Comparison of ENCODE assay signal across 20 cellular contexts in genomic region chr14:81147140-81147897, GRCh38.
A peak's percentile ranks its signal among the peaks of the same experiment; 100 is the strongest.
DNase-seq lines count a peak whose midpoint lies in the region; ATAC-seq, FAIRE-seq and TF ChIP-seq lines count a peak whose summit lies in the region.
"Had no signal": no experiment of that assay in that cellular context is flagged by ENCODE, and none has a peak within 500 bp of the region (broad histone marks: within the 10 kb centered on the region; RNA-seq: fewer than 3 reads in every experiment).

No MANE protein-coding gene starts in this region.

- SMC1A ChIA-PET in GM12878 (lab: Charles Lee; ENCODE audit: uncharacterized antibody, unreplicated experiment), result interaction anchor here (0.6 to 1.6 kb wide), 5 partner anchors 11 to 158 kb away, joined by 3 to 6 read pairs (median 3); no protein-coding TSS in a partner anchor

- no peak overlapping the region for H3K27ac ChIP-seq in GM12878 (ENCODE audit: control insufficient read depth, insufficient read depth)
- H3K27ac ChIP-seq: body of pancreas, gastrocnemius medialis, VCaP had no signal

- no peaks in the 10 kb centered on the region for H4K20me1 ChIP-seq in GM12878 (ENCODE audit: control insufficient read depth, insufficient read depth)

- no peaks in the 10 kb centered on the region for H3K9me3 ChIP-seq in GM12878 (replicated peaks; ENCODE audit: control insufficient read depth, insufficient read depth, low read length)
- H3K9me3 ChIP-seq: body of pancreas, gastrocnemius medialis, right lobe of liver had no signal

- H3K27me3 ChIP-seq in GM12878 (replicated peaks in 1 of 2; ENCODE audit: control insufficient read depth in 2 of 2, insufficient read depth in 2 of 2, low read length in 1 of 2), result no peaks in the 10 kb centered on the region
- H3K27me3 ChIP-seq: body of pancreas, gastrocnemius medialis, right lobe of liver had no signal

- BruUV-seq in GM12878 (replicated peaks; lab: Mats Ljungman, UMichigan), result no TSS peak

- RAD21 ChIA-PET in GM12878 (lab: Charles Lee; ENCODE audit: unreplicated experiment), result interaction anchor here (0.8 to 1.5 kb wide), 2 partner anchors 16 to 42 kb away, joined by 3 to 5 read pairs; no protein-coding TSS in a partner anchor

- H3K9ac ChIP-seq in GM12878 (ENCODE audit: control insufficient read depth, insufficient read depth, low read length), result no peak overlapping the region

- CTCF ChIA-PET in GM12878 (lab: Yijun Ruan, JAX), result interaction anchor here (1.0 to 2.4 kb wide), 4 partner anchors 9 to 151 kb away, joined by 3 to 10 read pairs (median 4); no protein-coding TSS in a partner anchor

- TF ChIP-seq CTCF in GM12878 (IDR thresholded peaks at IDR 0.05 in 2 of 3, conservative IDR thresholded peaks at IDR 0.05 in 1 of 3; ENCODE audit: control insufficient read depth in 2 of 3, extremely low read depth in 1 of 3, insufficient read depth in 1 of 3, low read depth in 3 of 3, low read length in 3 of 3) (no peak), GM20000 (IDR thresholded peaks at IDR 0.05; ENCODE audit: extremely low read depth, missing control alignments) (no peak)

- DNase-seq in NCI-H1417 (lab: John Stamatoyannopoulos, UW), result peak in 2 of 3 experiments; percentile 33 to 72
- no peak for DNase-seq in NCI-H1417 treated with DMSO at 0.1 percent for 48 hours (lab: John Stamatoyannopoulos, UW)
- DNase-seq in GM12878 (ENCODE audit: low read depth, low spot score), result no peak
- no peak for DNase-seq in NCI-H524 treated with DMSO at 0.1 percent for 48 hours (lab: John Stamatoyannopoulos, UW)
- no peak for DNase-seq in GM20000 (ENCODE audit: low spot score)
- no peak for DNase-seq in middle frontal gyrus (ENCODE audit: extremely low spot score, low spot score)
- DNase-seq: 8988T; activated T-cell treated with anti-CD3 and anti-CD28 coated beads, Interleukin-2, amount 50 U/mL, for 4 hours; body of pancreas; effector CD4-positive, alpha-beta T cell; gastrocnemius medialis; naive thymus-derived CD4-positive, alpha-beta T cell; NCI-H510A treated with DMSO at 0.1 percent for 48 hours; right lobe of liver; SHP77 treated with DMSO at 0.1 percent for 48 hours had no signal

- 21% methylated on average over 2 of the region's 2 CpGs for WGBS in GM12878 (ENCODE audit: insufficient coverage, insufficient replicate concordance, low lambda C conversion rate, missing lambda C conversion rate)

- no peak for TF ChIP-seq POLR2A in GM12878 (IDR thresholded peaks at IDR 0.05; ENCODE audit: low read depth, low read length)

- in situ Hi-C loops in GM12878 (cut with MboI), result no loop called here

- H3K4me3 ChIP-seq in GM12878, result no peak overlapping the region
- H3K4me3 ChIP-seq: body of pancreas, gastrocnemius medialis, right lobe of liver had no signal

- H2AFZ ChIP-seq in GM12878 (ENCODE audit: control insufficient read depth, low read depth, low read length), result peak overlapping the region; percentile 11

- POLR2A ChIA-PET in GM12878 (lab: Charles Lee), result interaction anchor here (0.6 kb wide), 1 partner anchor 36 kb away, joined by 4 read pairs; no protein-coding TSS in a partner anchor

- no peaks in the 10 kb centered on the region for H3K79me2 ChIP-seq in GM12878 (ENCODE audit: control insufficient read depth, insufficient read depth, low read length)

- intact Hi-C loops in GM12878 (cut with micrococcal nuclease; ENCODE audit: unreplicated experiment), result no loop called here

- FAIRE-seq in GM12878 (lab: Jason Lieb, UNC), result no peak
- FAIRE-seq: H54, keratinocyte had no signal

- TF ChIP-seq EP300 in GM12878 (IDR thresholded peaks at IDR 0.05; ENCODE audit: borderline replicate concordance in 1 of 2, control insufficient read depth in 1 of 2, low read depth in 2 of 2, low read length in 2 of 2), result no peak

- no peaks in the 10 kb centered on the region for H3K36me3 ChIP-seq in GM12878 (ENCODE audit: control insufficient read depth in 2 of 2, insufficient read depth in 2 of 2, low read length in 1 of 2)
- H3K36me3 ChIP-seq: gastrocnemius medialis, right lobe of liver had no signal

- ATAC-seq in GM21367 (IDR thresholded peaks at IDR 0.05; ENCODE audit: unreplicated experiment) (peak; percentile 66), HG03342 (IDR thresholded peaks at IDR 0.05; ENCODE audit: unreplicated experiment) (peak; percentile 71), GM12878 (peak; percentile 44; the same call in 2 of the 3 replicates)
- ATAC-seq: activated T-cell treated with anti-CD3 and anti-CD28 coated beads, Interleukin-2, amount 50 U/mL, for 4 hours; body of pancreas; gastrocnemius medialis; naive thymus-derived CD4-positive, alpha-beta T cell had no signal

- peak overlapping the region; percentile 54 for H3K4me2 ChIP-seq in GM12878 (ENCODE audit: control insufficient read depth, insufficient read depth)

- peaks cover 9% of the 10 kb centered on the region for H3K4me1 ChIP-seq in GM12878 (ENCODE audit: control insufficient read depth, insufficient read depth, low read length)

- TF ChIP-seq RAD21 in GM12878 (IDR thresholded peaks at IDR 0.05; ENCODE audit: insufficient read depth, low read depth, low read length), result no peak

TF ChIP-seq in GM12878, 131 proteins besides CTCF, POLR2A, EP300 and RAD21:
- TF ChIP-seq PAX5 (IDR thresholded peaks at IDR 0.05; ENCODE audit: borderline replicate concordance, low read depth, low read length) (peak; percentile 48; the same call in 1 of the 2 replicates), SIX5 (IDR thresholded peaks at IDR 0.05; ENCODE audit: low read depth, low read length, severe bottlenecking) (no peak), RELA (IDR thresholded peaks at IDR 0.05; ENCODE audit: borderline replicate concordance, partially characterized antibody) (no peak)

Comparison
In these comparisons a context has a peak if more than half of its experiments do, and no peak if none do; other contexts are left out.
1. DNase-seq: peak in NCI-H1417 (2 of 3); none in NCI-H1417 treated with DMSO at 0.1 percent for 48 hours (single experiment), GM12878 (single experiment), NCI-H524 treated with DMSO at 0.1 percent for 48 hours (single experiment), GM20000 (single experiment) and middle frontal gyrus (single experiment).
2. Peak in every context shown above with its lines, with median percentiles within 50 percentile points of each other: ATAC-seq.